4 cellular contexts compared by ENCODE assay signal in the genomic region with DNA sequence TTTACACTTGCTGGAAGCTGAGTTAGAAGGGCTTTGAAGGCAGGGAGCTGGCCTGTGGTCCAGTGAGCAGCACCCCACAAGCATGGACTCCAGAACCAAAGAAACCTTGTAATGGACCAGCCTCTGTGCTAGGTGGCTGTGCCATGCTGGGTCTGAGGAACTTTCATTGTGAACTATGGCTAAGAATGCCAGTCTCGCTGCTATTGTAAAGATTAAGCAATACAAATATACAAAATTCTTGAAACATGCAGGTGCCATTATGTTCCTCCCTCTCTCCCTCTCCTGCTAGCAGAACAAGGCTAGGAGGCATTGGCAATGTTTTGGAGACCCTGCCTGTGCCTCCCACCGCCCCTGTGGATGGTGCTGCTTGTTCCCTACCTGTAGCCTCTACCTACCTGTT.
"Had no signal": no experiment of that assay in that cellular context is flagged by ENCODE, and none has a peak within 500 bp of the region (broad histone marks: within the 10 kb centered on the region; RNA-seq: fewer than 3 reads in every experiment).

No MANE protein-coding gene starts in this region.

- H3K9me3 Mint-ChIP-seq: GM23338, H9, IgD-negative memory B cell had no signal

- H3K4me2 ChIP-seq: GM23338 had no signal

- H3K36me3 Mint-ChIP-seq: IgD-negative memory B cell had no signal

- H2AFZ ChIP-seq: GM23338 had no signal

- H3K27ac Mint-ChIP-seq: GM23338, H9, IgD-negative memory B cell had no signal

- H3K27me3 Mint-ChIP-seq: IgD-negative memory B cell had no signal

- ATAC-seq: GM23338 had no signal

- DNase-seq: H9, HCEC 1CT had no signal

- H3K4me3 ChIP-seq: GM23338 had no signal

- H3K4me1 Mint-ChIP-seq: GM23338, H9, IgD-negative memory B cell had no signal

- H3K4me3 Mint-ChIP-seq: GM23338, H9, IgD-negative memory B cell had no signal
